Comparison of ENCODE assay signal across 9 cellular contexts in the genomic region with DNA sequence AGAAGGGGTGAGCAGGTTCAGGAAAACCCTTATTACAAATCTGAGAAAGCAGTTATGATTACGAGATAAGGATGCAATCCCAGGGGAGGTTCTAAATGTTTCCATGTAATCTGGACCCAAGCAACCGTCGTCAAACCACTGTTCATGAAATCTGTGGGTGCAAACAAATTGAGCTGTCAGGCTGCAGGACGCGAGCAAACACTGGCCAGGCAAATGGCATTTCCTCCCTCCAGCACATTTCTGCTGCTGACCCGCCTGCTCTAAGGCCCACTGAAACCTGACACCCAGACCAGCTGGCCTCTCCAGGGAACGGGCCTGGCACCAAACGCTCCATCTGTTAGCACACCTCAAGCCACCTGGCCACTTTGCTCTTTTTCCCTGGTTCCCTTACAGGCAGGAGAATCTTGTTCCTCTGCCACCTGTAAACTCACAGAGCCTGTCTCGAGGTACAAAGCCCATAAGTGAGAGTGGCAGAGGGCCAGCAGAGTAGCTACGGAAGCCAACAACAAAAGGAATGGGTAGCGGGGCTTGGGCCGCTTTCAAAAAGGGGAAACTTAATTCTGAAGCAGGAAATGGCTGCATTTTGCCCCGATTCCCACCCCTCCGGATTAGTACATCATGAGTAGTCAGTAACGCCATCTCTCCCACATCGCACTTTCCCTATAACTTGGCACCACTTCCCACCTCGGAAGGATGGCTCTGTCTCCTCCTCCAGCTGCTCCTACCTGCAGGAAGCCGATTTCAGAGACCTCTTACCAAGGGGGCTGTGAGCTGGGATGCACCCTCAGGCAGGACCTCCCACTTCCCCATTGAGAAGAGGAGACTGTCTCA. TPM values are rescaled to one million over a fixed set of nuclear protein-coding genes. Genes with fewer than 3 reads are reported as not detected.
A peak's percentile ranks its signal among the peaks of the same experiment; 100 is the strongest.
DNase-seq lines count a peak whose midpoint lies in the region; ATAC-seq, FAIRE-seq and TF ChIP-seq lines count a peak whose summit lies in the region.
"Had no signal": no experiment of that assay in that cellular context is flagged by ENCODE, and none has a peak within 500 bp of the region (broad histone marks: within the 10 kb centered on the region; RNA-seq: fewer than 3 reads in every experiment).

No MANE protein-coding gene starts in this region.

- peak overlapping the region; percentile 22 for H3K4me3 Mint-ChIP-seq in T-helper 2 cell treated with Interferon-gamma antibody and Interleukin-4, amounts not matched to agents 5 μg/mL and 100 μg/mL, for 36 hours

- H3K27ac Mint-ChIP-seq in T-helper 2 cell treated with Interferon-gamma antibody and Interleukin-4, amounts not matched to agents 5 μg/mL and 100 μg/mL, for 36 hours: no peak overlapping the region

- peak; percentile 16 for FAIRE-seq in D721Med (lab: Jason Lieb, UNC)
- FAIRE-seq: colon had no signal

- peaks cover 30% of the 10 kb centered on the region for H3K4me1 Mint-ChIP-seq in T-helper 2 cell treated with Interferon-gamma antibody and Interleukin-4, amounts not matched to agents 5 μg/mL and 100 μg/mL, for 36 hours (ENCODE audit: low read depth)

- DNase-seq in D721Med (ENCODE audit: insufficient read length, low spot score) (peak; percentile 62), NCI-H1092 treated with DMSO at 0.1 percent for 48 hours (lab: John Stamatoyannopoulos, UW) (peak; percentile 98), left cardiac atrium (no peak), skeletal muscle cell (ENCODE audit: low read depth) (peak; percentile 73), omental fat pad (ENCODE audit: low spot score) (no peak)
- DNase-seq in T-helper 2 cell treated with Interferon-gamma antibody and Interleukin-4, amounts not matched to agents 5 μg/mL and 100 μg/mL, for 36 hours (ENCODE audit: low spot score): no peak

- no peaks in the 10 kb centered on the region for H3K9me3 Mint-ChIP-seq in T-helper 2 cell treated with Interferon-gamma antibody and Interleukin-4, amounts not matched to agents 5 μg/mL and 100 μg/mL, for 36 hours

- no peak for TF ChIP-seq CTCF in D721Med (IDR thresholded peaks at IDR 0.05; ENCODE audit: insufficient read depth, missing control alignments)
- TF ChIP-seq CTCF in omental fat pad (IDR thresholded peaks at IDR 0.05): no peak

- peak; percentile 30 to 62 for ATAC-seq in left cardiac atrium
- no peak for ATAC-seq in HG03159 (IDR thresholded peaks at IDR 0.05; ENCODE audit: unreplicated experiment)
- no peak for ATAC-seq in omental fat pad (ENCODE audit: low FRiP score)
- no peak for ATAC-seq in HG02973 (IDR thresholded peaks at IDR 0.05; ENCODE audit: unreplicated experiment)

- no peaks in the 10 kb centered on the region for H3K36me3 Mint-ChIP-seq in T-helper 2 cell treated with Interferon-gamma antibody and Interleukin-4, amounts not matched to agents 5 μg/mL and 100 μg/mL, for 36 hours (ENCODE audit: low read depth)

- no peak overlapping the region for H3K4me3 ChIP-seq in skeletal muscle cell (ENCODE audit: low read depth, low read length)

- peaks cover 30% of the 10 kb centered on the region for H3K27me3 Mint-ChIP-seq in T-helper 2 cell treated with Interferon-gamma antibody and Interleukin-4, amounts not matched to agents 5 μg/mL and 100 μg/mL, for 36 hours (ENCODE audit: low read depth)

- intact Hi-C loops in left cardiac atrium (cut with DNase I): no loop called here

RNA-seq across cellular contexts. Expression of gene CRACDL, which starts 26.4 kb away (rescaled TPM):
- total RNA-seq in left cardiac atrium: 1 to 10 TPM; 5.7 to 7.7 TPM
- 10 to 100 TPM in 1 of 4 donors, 1 to 10 TPM in 3; 5.7 to 11.8 (median 9.5) TPM for total RNA-seq in omental fat pad

Comparison
In these comparisons a context has a peak if more than half of its experiments do, and no peak if none do; other contexts are left out.
1. DNase-seq: peak in D721Med (single experiment), NCI-H1092 treated with DMSO at 0.1 percent for 48 hours (single experiment) and skeletal muscle cell (single experiment); none in T-helper 2 cell treated with Interferon-gamma antibody and Interleukin-4, amounts not matched to agents 5 μg/mL and 100 μg/mL, for 36 hours (single experiment), left cardiac atrium (single experiment) and omental fat pad (single experiment).
2. ATAC-seq: peak in left cardiac atrium (2 of 2); none in HG03159 (single experiment), omental fat pad (single experiment) and HG02973 (single experiment).